Comparison of ENCODE assay signal across 13 cellular contexts in the genomic region with DNA sequence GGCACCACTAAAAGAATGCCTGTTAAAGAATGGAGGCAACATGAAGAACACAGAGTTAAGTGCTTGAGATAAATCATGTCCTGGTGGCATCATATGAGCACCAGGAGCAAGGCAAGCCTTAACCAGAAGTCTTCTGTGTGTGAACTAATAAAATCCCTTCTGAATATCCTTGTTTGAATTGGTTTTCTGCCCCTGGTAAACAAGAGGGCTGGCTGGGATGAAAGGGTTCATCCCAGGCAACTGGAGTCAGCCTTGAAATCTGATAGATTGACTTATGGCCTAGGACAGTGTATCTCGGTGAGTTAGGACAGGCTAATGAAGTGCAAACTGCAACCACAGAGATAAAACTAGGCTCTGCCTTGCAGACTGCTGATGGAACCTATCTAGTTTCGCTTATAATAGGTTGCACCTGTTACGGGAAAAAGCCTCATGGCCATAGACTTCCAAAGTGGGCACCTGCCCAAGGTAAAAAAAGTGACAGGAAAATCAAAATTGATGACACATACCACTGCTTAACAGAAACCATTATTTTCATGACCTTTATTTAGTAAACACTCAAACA.
"Had no signal": no experiment of that assay in that cellular context is flagged by ENCODE, and none has a peak within 500 bp of the region (broad histone marks: within the 10 kb centered on the region; RNA-seq: fewer than 3 reads in every experiment).

No MANE protein-coding gene starts in this region.

- ATAC-seq: activated CD4-positive, alpha-beta T cell treated with anti-CD3 and anti-CD28 coated beads for 36 hours; stimulated activated naive CD8-positive, alpha-beta T cell treated with anti-CD3 and anti-CD28 coated beads, Interleukin-15, Interleukin-2, amounts not matched to agents 100 U/mL and 50 U/mL, for 24 hours; upper lobe of right lung had no signal

- H3K4me2 ChIP-seq: neural progenitor cell had no signal

- H3K4me1 Mint-ChIP-seq: activated CD4-positive, alpha-beta memory T cell treated with anti-CD3 and anti-CD28 coated beads, Interleukin-2, amount 10 ng/mL, durations not matched to agents 7 days and 5 days; activated CD4-positive, alpha-beta T cell treated with anti-CD3 and anti-CD28 coated beads for 36 hours; neural progenitor cell had no signal

- H3K27me3 Mint-ChIP-seq: activated CD4-positive, alpha-beta memory T cell treated with anti-CD3 and anti-CD28 coated beads, Interleukin-2, amount 10 ng/mL, durations not matched to agents 7 days and 5 days; activated CD4-positive, alpha-beta T cell treated with anti-CD3 and anti-CD28 coated beads for 36 hours had no signal

- H3K4me1 ChIP-seq: neural progenitor cell, parathyroid adenoma, upper lobe of right lung had no signal

- H3K36me3 ChIP-seq: neural progenitor cell, upper lobe of right lung, WERI-Rb-1 had no signal

- H3K27me3 ChIP-seq: dorsolateral prefrontal cortex, neural progenitor cell, upper lobe of right lung had no signal

- H3K27ac ChIP-seq: dorsolateral prefrontal cortex, neural progenitor cell, parathyroid adenoma, upper lobe of right lung, WERI-Rb-1 had no signal

- DNase-seq: activated CD4-positive, alpha-beta memory T cell treated with anti-CD3 and anti-CD28 coated beads, Interleukin-2, amount 10 ng/mL, durations not matched to agents 7 days and 5 days; activated CD4-positive, alpha-beta T cell treated with anti-CD3 and anti-CD28 coated beads for 36 hours; activated naive CD4-positive, alpha-beta T cell treated with Interleukin-2 at 50 U/mL for 16 hours; dorsolateral prefrontal cortex; hippocampal formation; kidney glomerular epithelial cell; stimulated activated CD4-positive, alpha-beta T cell treated with anti-CD3 and anti-CD28 coated beads, Interleukin-4, amount 100 ng/mL, for 1 hour; stimulated activated CD8-positive, alpha-beta memory T cell treated with anti-CD3 and anti-CD28 coated beads, Interleukin-4, amount 100 ng/mL, for 48 hours; stimulated activated naive CD8-positive, alpha-beta T cell treated with anti-CD3 and anti-CD28 coated beads, Interleukin-15, Interleukin-2, amounts not matched to agents 100 U/mL and 50 U/mL, for 24 hours; upper lobe of right lung had no signal

- H3K4me3 ChIP-seq: dorsolateral prefrontal cortex, neural progenitor cell, upper lobe of right lung had no signal

- H3K27ac Mint-ChIP-seq: activated CD4-positive, alpha-beta memory T cell treated with anti-CD3 and anti-CD28 coated beads, Interleukin-2, amount 10 ng/mL, durations not matched to agents 7 days and 5 days; activated CD4-positive, alpha-beta T cell treated with anti-CD3 and anti-CD28 coated beads for 36 hours; neural progenitor cell had no signal

- H3K36me3 Mint-ChIP-seq: neural progenitor cell had no signal

- H2AFZ ChIP-seq: neural progenitor cell, parathyroid adenoma had no signal

- H3K9ac ChIP-seq: neural progenitor cell, parathyroid adenoma had no signal

- H3K79me2 ChIP-seq: parathyroid adenoma had no signal

- H3K4me3 Mint-ChIP-seq: activated CD4-positive, alpha-beta memory T cell treated with anti-CD3 and anti-CD28 coated beads, Interleukin-2, amount 10 ng/mL, durations not matched to agents 7 days and 5 days; activated CD4-positive, alpha-beta T cell treated with anti-CD3 and anti-CD28 coated beads for 36 hours; neural progenitor cell had no signal
